Comparison of ENCODE assay signal across 8 cellular contexts in the genomic region with DNA sequence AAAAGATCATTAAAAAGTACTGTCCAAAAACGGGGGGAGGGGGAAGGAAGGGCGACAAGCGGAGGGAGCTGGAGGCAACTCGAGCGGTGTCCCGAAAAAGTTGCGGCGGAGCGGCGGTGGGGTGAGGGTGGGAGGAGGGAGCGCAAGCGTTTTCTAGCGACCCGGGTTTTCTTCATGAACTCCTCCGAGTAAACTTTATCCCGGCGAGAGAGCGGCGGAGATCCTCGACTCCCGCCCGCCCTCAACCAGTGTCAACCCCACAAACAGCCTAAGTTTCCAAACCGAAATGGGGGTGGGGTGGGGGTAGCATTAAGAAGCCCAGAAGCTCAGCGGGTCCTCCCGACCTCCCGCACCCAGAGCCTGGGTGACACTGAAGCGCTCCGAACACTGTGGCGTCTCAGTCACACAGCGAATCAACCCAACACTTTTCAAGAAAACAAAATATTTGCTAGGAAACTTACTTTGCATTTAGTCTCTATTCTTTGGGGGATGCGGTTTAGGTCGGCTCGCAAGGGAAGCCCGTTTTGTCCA.
DNase-seq lines count a peak whose midpoint lies in the region; FAIRE-seq and TF ChIP-seq lines count a peak whose summit lies in the region.

No MANE protein-coding gene starts in this region.

- no peak for TF ChIP-seq EP300 in H1 (IDR thresholded peaks at IDR 0.05; ENCODE audit: borderline replicate concordance in 1 of 2, low read depth in 2 of 2, low read length in 2 of 2)

- no peak overlapping the region for H2BK12ac ChIP-seq in H1 (ENCODE audit: low read depth, low read length)

- no peak overlapping the region; the same call in 1 of the 2 replicates for H4K8ac ChIP-seq in H1 (ENCODE audit: extremely low read depth, insufficient read depth, low read length)

- no peaks in the 10 kb centered on the region for H3K79me1 ChIP-seq in H1 (ENCODE audit: low read depth, low read length)

- TF ChIP-seq CTCF in OCI-LY3 (IDR thresholded peaks at IDR 0.05; ENCODE audit: low read depth, low read length) (no peak), H1 (IDR thresholded peaks at IDR 0.05; ENCODE audit: control extremely low read depth in 1 of 3, insufficient read depth in 1 of 3, low read depth in 1 of 3, low read length in 3 of 3) (no peak)

- no peaks in the 10 kb centered on the region for H3K79me2 ChIP-seq in OCI-LY3 (ENCODE audit: low read length)
- no peaks in the 10 kb centered on the region for H3K79me2 ChIP-seq in H1 (ENCODE audit: control insufficient read depth in 1 of 2, insufficient read depth in 2 of 2, low read length in 2 of 2)

- H2AFZ ChIP-seq in OCI-LY3 (ENCODE audit: low read depth, low read length) (no peak overlapping the region), H1 (ENCODE audit: low read length) (no peak overlapping the region)

- no peak overlapping the region for H3K56ac ChIP-seq in H1 (replicated peaks; ENCODE audit: insufficient read length, low read depth, low read length)

- no peak overlapping the region for H2BK5ac ChIP-seq in H1 (ENCODE audit: low read depth, low read length)

- no peak for TF ChIP-seq RAD21 in H1 (IDR thresholded peaks at IDR 0.05 in 1 of 2, conservative IDR thresholded peaks at IDR 0.05 in 1 of 2; ENCODE audit: low read depth in 2 of 2, low read length in 2 of 2)

- H2BK20ac ChIP-seq in H1 (ENCODE audit: low read length), result no peak overlapping the region

- H3K27me3 ChIP-seq in OCI-LY3 (ENCODE audit: low read depth, low read length) (no peaks in the 10 kb centered on the region), H1 (replicated peaks in 1 of 4; ENCODE audit: control insufficient read depth in 3 of 4, extremely low read depth in 1 of 4, insufficient read depth in 3 of 4, low read length in 3 of 4) (peaks cover 71 to 95% (median 81%) of the 10 kb centered on the region in 4 experiments), mucosa of stomach (ENCODE audit: control insufficient read depth, insufficient read depth, low read length) (peaks cover 77% of the 10 kb centered on the region)

- H3K4me2 ChIP-seq in OCI-LY3 (ENCODE audit: low read length) (peak overlapping the region; percentile 70), H1 (ENCODE audit: insufficient read depth in 1 of 2, low read depth in 2 of 2, low read length in 2 of 2) (peak overlapping the region; percentile 82 to 94)

- H3K4me1 ChIP-seq in OCI-LY3 (ENCODE audit: low read length) (peaks cover 4% of the 10 kb centered on the region), H1 (replicated peaks in 1 of 4; ENCODE audit: control insufficient read depth in 3 of 4, insufficient read depth in 4 of 4, low read length in 3 of 4) (peaks cover 4 to 31% (median 9%) of the 10 kb centered on the region in 4 experiments; a peak in 6 of 7 replicates), mucosa of stomach (ENCODE audit: control insufficient read depth, insufficient read depth, low read length) (peaks cover 33% of the 10 kb centered on the region)

- no peaks in the 10 kb centered on the region for H4K20me1 ChIP-seq in OCI-LY3 (ENCODE audit: insufficient read depth, low read length)
- peaks cover 10 to 19% of the 10 kb centered on the region in 2 experiments for H4K20me1 ChIP-seq in H1 (replicated peaks in 1 of 2; ENCODE audit: control insufficient read depth in 1 of 2, insufficient read depth in 2 of 2, low read length in 2 of 2)

- no peaks in the 10 kb centered on the region for H3K9me3 ChIP-seq in OCI-LY3 (ENCODE audit: insufficient read depth, low read length)
- H3K9me3 ChIP-seq in H1 (ENCODE audit: insufficient read depth in 2 of 2, low read depth in 1 of 2, low read length in 1 of 2), result no peaks in the 10 kb centered on the region
- no peaks in the 10 kb centered on the region for H3K9me3 ChIP-seq in mucosa of stomach (ENCODE audit: control insufficient read depth, low read length)

- no peak overlapping the region for H2BK15ac ChIP-seq in H1 (ENCODE audit: low read length)

- H3K27ac ChIP-seq in OCI-LY3 (ENCODE audit: low read length), result no peak overlapping the region
- H3K27ac ChIP-seq in H1 (ENCODE audit: low read depth, low read length), result no peak overlapping the region

- no peaks in the 10 kb centered on the region for H3K36me3 ChIP-seq in OCI-LY3 (replicated peaks; ENCODE audit: low read depth, low read length)
- H3K36me3 ChIP-seq in H1 (ENCODE audit: control insufficient read depth in 2 of 4, insufficient read depth in 4 of 4, low read length in 3 of 4), result peaks cover 0 to 6% (median 0%) of the 10 kb centered on the region in 4 experiments; a peak in 1 of 8 replicates
- H3K36me3 ChIP-seq in mucosa of stomach (ENCODE audit: control insufficient read depth, insufficient read depth, low read length), result no peaks in the 10 kb centered on the region

- no peak for TF ChIP-seq POLR2A in H1 (IDR thresholded peaks at IDR 0.05; ENCODE audit: control extremely low read depth in 1 of 2, low read depth in 2 of 2, low read length in 2 of 2)

- H3K4ac ChIP-seq in H1 (replicated peaks; ENCODE audit: insufficient read length, low read depth, low read length), result no peak overlapping the region

- peak; percentile 59 for DNase-seq in DMS53 (lab: John Stamatoyannopoulos, UW)
- DNase-seq in DMS53 treated with DMSO at 0.1 percent for 48 hours (lab: John Stamatoyannopoulos, UW; ENCODE audit: unreplicated experiment), result no peak
- no peak for DNase-seq in H1 (ENCODE audit: low read depth in 1 of 2, low spot score in 2 of 2)
- DNase-seq in DMS79 treated with DMSO at 0.1 percent for 48 hours (lab: John Stamatoyannopoulos, UW), result no peak
- DNase-seq in GM19238 (ENCODE audit: insufficient read length, low spot score), result no peak
- no peak for DNase-seq in GDM1 (lab: John Stamatoyannopoulos, UW)

- no peak overlapping the region for H3K14ac ChIP-seq in H1 (ENCODE audit: insufficient read length)

- peak overlapping the region; percentile 72 for H3K4me3 ChIP-seq in OCI-LY3 (ENCODE audit: low read length)
- peak overlapping the region; percentile 35 to 72 (median 41); a peak in 6 of 8 replicates for H3K4me3 ChIP-seq in H1 (ENCODE audit: extremely low read depth in 1 of 4, insufficient read depth in 2 of 4, low read depth in 3 of 4, low read length in 4 of 4)
- H3K4me3 ChIP-seq in mucosa of stomach (ENCODE audit: low read length), result peak overlapping the region; percentile 67

- CTCF ChIA-PET in H1 (lab: Charles Lee; ENCODE audit: partially characterized antibody), result interaction anchor here (0.6 to 3.6 kb wide), 6 partner anchors 8 to 203 kb away, joined by 3 to 16 read pairs (median 3); no protein-coding TSS in a partner anchor

- FAIRE-seq in H1 (lab: Jason Lieb, UNC), result no peak

- POLR2A ChIA-PET in H1 (lab: Charles Lee; ENCODE audit: partially characterized antibody), result no interaction called here

- H4K5ac ChIP-seq in H1 (ENCODE audit: insufficient read length, low read depth, low read length), result no peak overlapping the region

- H2AK5ac ChIP-seq in H1 (ENCODE audit: low read depth, low read length), result no peak overlapping the region

- H3K23ac ChIP-seq in H1 (ENCODE audit: insufficient read length), result no peak overlapping the region

- 1% methylated on average over 26 of the region's 34 CpGs; no CpG with 5 or more reads in 1 of the 2 experiments for WGBS in H1 (ENCODE audit: extremely low coverage in 1 of 2, insufficient coverage in 1 of 2, insufficient read length in 1 of 2, insufficient replicate concordance in 2 of 2, low coverage in 1 of 2, low lambda C conversion rate in 2 of 2, missing lambda C conversion rate in 1 of 2), 2 experiments

- H3K23me2 ChIP-seq in H1 (ENCODE audit: low read depth, low read length), result peaks cover 25% of the 10 kb centered on the region; the same call in 1 of the 2 replicates

- H4K91ac ChIP-seq in H1 (replicated peaks; ENCODE audit: insufficient read length, low read length), result no peak overlapping the region

- no peak overlapping the region for H3K9ac ChIP-seq in OCI-LY3 (ENCODE audit: low read length)
- H3K9ac ChIP-seq in H1 (replicated peaks in 1 of 4; ENCODE audit: extremely low read depth in 1 of 4, low read depth in 3 of 4, low read length in 3 of 4), result no peak overlapping the region
- H3K9ac ChIP-seq in mucosa of stomach (ENCODE audit: low read length), result peak overlapping the region; percentile 59

- H3K18ac ChIP-seq in H1 (ENCODE audit: extremely low read depth, low read length), result no peak overlapping the region; the same call in 1 of the 2 replicates

- no peak overlapping the region for H2BK120ac ChIP-seq in H1 (replicated peaks; ENCODE audit: low read depth, low read length)

TF ChIP-seq in H1, 55 proteins besides CTCF, POLR2A, EP300 and RAD21:
- TF ChIP-seq EZH2 (IDR thresholded peaks at IDR 0.05; ENCODE audit: low read depth, low read length, severe bottlenecking), result peak; percentile 61
- TF ChIP-seq, protein P1, sequence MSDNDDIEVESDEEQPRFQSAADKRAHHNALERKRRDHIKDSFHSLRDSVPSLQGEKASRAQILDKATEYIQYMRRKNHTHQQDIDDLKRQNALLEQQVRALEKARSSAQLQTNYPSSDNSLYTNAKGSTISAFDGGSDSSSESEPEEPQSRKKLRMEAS (IDR thresholded peaks at IDR 0.05), result no peak
- TF ChIP-seq SUZ12 (IDR thresholded peaks at IDR 0.05; ENCODE audit: low read length), result peak; percentile 24; the same call in 1 of the 2 replicates
- peak; percentile 86 for TF ChIP-seq RNF2 (IDR thresholded peaks at IDR 0.05; ENCODE audit: borderline replicate concordance, low read depth, low read length, missing control alignments, poor library complexity, severe bottlenecking)
